Comparison of ENCODE assay signal across 12 cellular contexts in genomic region chr22:25451480-25452114, GRCh38.
DNase-seq lines count a peak whose midpoint lies in the region; ATAC-seq and TF ChIP-seq lines count a peak whose summit lies in the region.
"Had no signal": no experiment of that assay in that cellular context is flagged by ENCODE, and none has a peak within 500 bp of the region (broad histone marks: within the 10 kb centered on the region; RNA-seq: fewer than 3 reads in every experiment).

No MANE protein-coding gene starts in this region.

- H3K27ac ChIP-seq in VCaP = peak overlapping the region; percentile 17; the same call in 1 of the 2 replicates
- no peak overlapping the region for H3K27ac ChIP-seq in fibroblast of lung (ENCODE audit: insufficient read depth, low read length)
- no peak overlapping the region for H3K27ac ChIP-seq in WERI-Rb-1
- H3K27ac ChIP-seq: gastrocnemius medialis, SJCRH30 had no signal

- POLR2A ChIA-PET in activated CD4-positive, alpha-beta T cell treated with anti-CD3 and anti-CD28 coated beads, Interleukin-2, amount 10 ng/mL, durations not matched to agents 7 days and 5 days (lab: Charles Lee) = no interaction called here

- ATAC-seq in stimulated activated naive CD8-positive, alpha-beta T cell treated with anti-CD3 and anti-CD28 coated beads, Interleukin-15, amount 100 ng/mL, for 72 hours = no peak
- ATAC-seq: gastrocnemius medialis had no signal

- H3K36me3 ChIP-seq in fibroblast of lung (ENCODE audit: control insufficient read depth, insufficient read depth, low read length) (no peaks in the 10 kb centered on the region), MG63 (no peaks in the 10 kb centered on the region), WERI-Rb-1 (peaks cover 52% of the 10 kb centered on the region)

- H3K27me3 Mint-ChIP-seq in activated T-cell treated with anti-CD3 and anti-CD28 coated beads, Interleukin-2, amount 50 U/mL, for 24 hours = no peaks in the 10 kb centered on the region
- H3K27me3 Mint-ChIP-seq in stimulated activated naive CD8-positive, alpha-beta T cell treated with anti-CD3 and anti-CD28 coated beads, Interleukin-15, amount 100 ng/mL, for 72 hours = no peaks in the 10 kb centered on the region
- no peaks in the 10 kb centered on the region for H3K27me3 Mint-ChIP-seq in activated CD4-positive, alpha-beta T cell treated with anti-CD3 and anti-CD28 coated beads, Interleukin-2, amount 10 ng/mL, durations not matched to agents 7 days and 5 days

- peaks cover 70% of the 10 kb centered on the region for H3K79me2 ChIP-seq in fibroblast of lung (ENCODE audit: control insufficient read depth, insufficient read depth, low read length)

- peak overlapping the region; percentile 12 for H3K27ac Mint-ChIP-seq in activated T-cell treated with anti-CD3 and anti-CD28 coated beads, Interleukin-2, amount 50 U/mL, for 24 hours
- peak overlapping the region; percentile 50 to 67 for H3K27ac Mint-ChIP-seq in stimulated activated naive CD8-positive, alpha-beta T cell treated with anti-CD3 and anti-CD28 coated beads, Interleukin-15, amount 100 ng/mL, for 72 hours
- H3K27ac Mint-ChIP-seq in activated CD4-positive, alpha-beta T cell treated with anti-CD3 and anti-CD28 coated beads, Interleukin-2, amount 10 ng/mL, durations not matched to agents 7 days and 5 days = no peak overlapping the region

- H2AFZ ChIP-seq in fibroblast of lung (ENCODE audit: low read length) = no peak overlapping the region

- no peaks in the 10 kb centered on the region for H3K27me3 ChIP-seq in fibroblast of lung (ENCODE audit: control insufficient read depth, insufficient read depth, low read length)
- H3K27me3 ChIP-seq in MG63 = no peaks in the 10 kb centered on the region
- H3K27me3 ChIP-seq in WERI-Rb-1 (ENCODE audit: insufficient read depth, low read depth, severe bottlenecking) = no peaks in the 10 kb centered on the region
- H3K27me3 ChIP-seq: gastrocnemius medialis, SJCRH30 had no signal

- H3K4me3 Mint-ChIP-seq in activated T-cell treated with anti-CD3 and anti-CD28 coated beads, Interleukin-2, amount 50 U/mL, for 24 hours = peak overlapping the region; percentile 10
- peak overlapping the region; percentile 4 to 43 for H3K4me3 Mint-ChIP-seq in stimulated activated naive CD8-positive, alpha-beta T cell treated with anti-CD3 and anti-CD28 coated beads, Interleukin-15, amount 100 ng/mL, for 72 hours
- H3K4me3 Mint-ChIP-seq in activated CD4-positive, alpha-beta T cell treated with anti-CD3 and anti-CD28 coated beads, Interleukin-2, amount 10 ng/mL, durations not matched to agents 7 days and 5 days = no peak overlapping the region

- H3K9me3 Mint-ChIP-seq in activated T-cell treated with anti-CD3 and anti-CD28 coated beads, Interleukin-2, amount 50 U/mL, for 24 hours = no peaks in the 10 kb centered on the region
- H3K9me3 Mint-ChIP-seq in stimulated activated naive CD8-positive, alpha-beta T cell treated with anti-CD3 and anti-CD28 coated beads, Interleukin-15, amount 100 ng/mL, for 72 hours = no peaks in the 10 kb centered on the region
- no peaks in the 10 kb centered on the region for H3K9me3 Mint-ChIP-seq in activated CD4-positive, alpha-beta T cell treated with anti-CD3 and anti-CD28 coated beads, Interleukin-2, amount 10 ng/mL, durations not matched to agents 7 days and 5 days

- H3K4me2 ChIP-seq in fibroblast of lung (ENCODE audit: extremely low read depth, insufficient read depth, low read length) = peak overlapping the region; percentile 60

- H3K4me3 ChIP-seq in fibroblast of lung (replicated peaks in 1 of 4; ENCODE audit: control extremely low read depth in 1 of 4, insufficient read depth in 1 of 4, low read depth in 3 of 4, low read length in 4 of 4) = peak overlapping the region in 3 of 4 experiments; percentile 25 to 38 (median 30)
- H3K4me3 ChIP-seq in MG63 = no peak overlapping the region
- H3K4me3 ChIP-seq in WERI-Rb-1 (ENCODE audit: low read depth, low read length) = no peak overlapping the region
- H3K4me3 ChIP-seq: gastrocnemius medialis, SJCRH30 had no signal

- peaks cover 67% of the 10 kb centered on the region for H3K36me3 Mint-ChIP-seq in activated T-cell treated with anti-CD3 and anti-CD28 coated beads, Interleukin-2, amount 50 U/mL, for 24 hours (ENCODE audit: low read depth)
- peaks cover 22% of the 10 kb centered on the region for H3K36me3 Mint-ChIP-seq in activated CD4-positive, alpha-beta T cell treated with anti-CD3 and anti-CD28 coated beads, Interleukin-2, amount 10 ng/mL, durations not matched to agents 7 days and 5 days (ENCODE audit: low read depth)

- no peaks in the 10 kb centered on the region for H3K9me3 ChIP-seq in fibroblast of lung (ENCODE audit: control insufficient read depth, insufficient read depth, low read depth, low read length)
- no peaks in the 10 kb centered on the region for H3K9me3 ChIP-seq in MG63
- no peaks in the 10 kb centered on the region for H3K9me3 ChIP-seq in WERI-Rb-1 (ENCODE audit: severe bottlenecking)
- H3K9me3 ChIP-seq: gastrocnemius medialis, SJCRH30 had no signal

- H3K4me1 ChIP-seq in fibroblast of lung (ENCODE audit: control insufficient read depth, extremely low read depth, insufficient read depth, low read length) = peaks cover 2% of the 10 kb centered on the region

- peaks cover 55% of the 10 kb centered on the region for H3K4me1 Mint-ChIP-seq in activated T-cell treated with anti-CD3 and anti-CD28 coated beads, Interleukin-2, amount 50 U/mL, for 24 hours (ENCODE audit: low read depth)
- H3K4me1 Mint-ChIP-seq in stimulated activated naive CD8-positive, alpha-beta T cell treated with anti-CD3 and anti-CD28 coated beads, Interleukin-15, amount 100 ng/mL, for 72 hours = peaks cover 55% of the 10 kb centered on the region
- peaks cover 51% of the 10 kb centered on the region for H3K4me1 Mint-ChIP-seq in activated CD4-positive, alpha-beta T cell treated with anti-CD3 and anti-CD28 coated beads, Interleukin-2, amount 10 ng/mL, durations not matched to agents 7 days and 5 days

- no peaks in the 10 kb centered on the region for H4K20me1 ChIP-seq in fibroblast of lung (ENCODE audit: control insufficient read depth, extremely low read depth, insufficient read depth, low read length)

- TF ChIP-seq CTCF in VCaP (conservative IDR thresholded peaks at IDR 0.05) = no peak
- TF ChIP-seq CTCF in fibroblast of lung (conservative IDR thresholded peaks at IDR 0.05 in 1 of 2, IDR thresholded peaks at IDR 0.05 in 1 of 2; ENCODE audit: low read depth in 1 of 2, low read length in 2 of 2) = no peak
- no peak for TF ChIP-seq CTCF in WERI-Rb-1 (IDR thresholded peaks at IDR 0.05; ENCODE audit: low read depth, low read length)

- CTCF ChIA-PET in activated CD4-positive, alpha-beta T cell treated with anti-CD3 and anti-CD28 coated beads, Interleukin-2, amount 10 ng/mL, durations not matched to agents 7 days and 5 days (lab: Charles Lee) = interaction anchor here (0.6 to 1.4 kb wide), 7 partner anchors 9 to 1169 kb away, joined by 3 to 6 read pairs (median 4); no protein-coding TSS in a partner anchor

- no peak for DNase-seq in activated T-cell treated with anti-CD3 and anti-CD28 coated beads, Interleukin-2, amount 50 U/mL, for 24 hours
- DNase-seq in activated T-cell treated with anti-CD3 and anti-CD28 coated beads, Interleukin-2, amount 50 U/mL, for 48 hours = no peak
- DNase-seq in fibroblast of lung (ENCODE audit: low read depth in 2 of 2) (peak in 1 of 2 donors; percentile 34), MG63 (no peak), WERI-Rb-1 (no peak)
- DNase-seq in stimulated activated naive CD8-positive, alpha-beta T cell treated with anti-CD3 and anti-CD28 coated beads, Interleukin-15, amount 100 ng/mL, for 72 hours = no peak
- DNase-seq in activated CD4-positive, alpha-beta T cell treated with anti-CD3 and anti-CD28 coated beads, Interleukin-2, amount 10 ng/mL, durations not matched to agents 7 days and 5 days = no peak
- DNase-seq: activated CD4-positive, CD25-positive, alpha-beta regulatory T cell treated with anti-CD3 and anti-CD28 coated beads, Interleukin-2, amount 50 U/mL, for 72 hours; gastrocnemius medialis; NCI-H1694 treated with DMSO at 0.1 percent for 48 hours; SJCRH30 had no signal

- no peak overlapping the region for H3K9ac ChIP-seq in fibroblast of lung (ENCODE audit: insufficient read depth, low read length)

Comparison
In these comparisons a context has a peak if more than half of its experiments do, and no peak if none do; other contexts are left out.
1. H3K4me3 ChIP-seq: peak in fibroblast of lung (3 of 4); none in MG63 (single experiment) and WERI-Rb-1 (single experiment).